In the genomic region with DNA sequence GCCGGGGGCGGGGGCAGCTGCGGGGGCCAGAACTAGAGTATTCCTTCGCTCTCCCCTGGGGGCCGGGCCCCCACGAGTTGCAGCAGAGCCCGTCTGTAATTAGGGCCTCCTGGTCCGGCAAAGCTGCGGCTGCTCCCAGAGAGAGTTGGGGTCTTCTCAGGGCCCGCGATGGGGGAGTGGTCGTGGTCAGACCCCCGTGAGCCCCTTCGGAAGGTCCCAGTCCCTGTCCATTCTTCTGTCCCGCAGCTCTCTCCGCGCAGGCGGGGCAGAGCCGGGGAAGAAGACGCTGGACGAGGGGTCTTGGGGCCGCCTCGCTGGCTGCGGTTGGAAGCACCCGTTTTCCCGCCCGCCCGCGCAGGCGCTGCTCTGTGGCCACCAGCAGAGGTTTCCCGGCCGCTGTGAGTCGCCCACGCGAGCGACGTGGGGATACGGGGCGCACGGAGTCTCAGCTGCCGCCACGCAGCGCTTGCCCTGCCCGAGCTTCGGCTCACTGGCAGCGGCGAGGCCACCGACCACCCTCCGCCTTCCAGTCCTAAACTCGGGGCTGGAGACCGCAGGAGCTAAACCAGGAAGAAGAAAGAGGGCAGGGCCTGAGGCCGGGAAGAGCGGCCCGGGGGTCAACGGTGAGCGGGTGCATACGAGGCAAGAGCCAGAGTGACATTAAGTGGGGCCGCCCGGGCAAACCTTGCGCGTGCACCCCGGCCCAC, we compare ENCODE assay signal across 12 cellular contexts. TPM values are rescaled to one million over a fixed set of nuclear protein-coding genes. Genes with fewer than 3 reads are reported as not detected.
DNase-seq lines count a peak whose midpoint lies in the region; ATAC-seq lines count a peak whose summit lies in the region.
"Had no signal": no experiment of that assay in that cellular context is flagged by ENCODE, and none has a peak within 500 bp of the region (broad histone marks: within the 10 kb centered on the region; RNA-seq: fewer than 3 reads in every experiment).

No MANE protein-coding gene starts in this region.

- H3K27me3 Mint-ChIP-seq in dendritic cell treated with granulocyte-macrophage colony-stimulating factor and Interleukin-4, amounts not matched to agents 40 ng/mL and 50 ng/mL, for 4 days: peaks cover 97% of the 10 kb centered on the region
- peaks cover 74 to 90% of the 10 kb centered on the region in 2 donors for H3K27me3 Mint-ChIP-seq in stimulated activated naive B cell treated with anti-CD40 and anti-IgM and Interleukin-4, amounts not matched to agents 10 μg/mL and 1 μg/mL and 100 μg/mL, for 72 hours
- H3K27me3 Mint-ChIP-seq in T-cell: peaks cover 56 to 80% of the 10 kb centered on the region in 2 donors

- no peaks in the 10 kb centered on the region for H3K9me3 ChIP-seq in HUES6 (ENCODE audit: control insufficient read depth, insufficient read depth, low read depth, low read length)
- H3K9me3 ChIP-seq: Peyer's patch had no signal

- peaks cover 20% of the 10 kb centered on the region for H3K4me1 ChIP-seq in HUES6 (ENCODE audit: control insufficient read depth, insufficient read depth, low read length)

- H3K4me3 ChIP-seq in HUES6 (ENCODE audit: low read depth, low read length): peak overlapping the region; percentile 38

- CTCF ChIA-PET in T-cell (lab: Charles Lee): no interaction called here

- H3K36me3 ChIP-seq in HUES6 (ENCODE audit: control insufficient read depth, insufficient read depth, low read length): no peaks in the 10 kb centered on the region
- H3K36me3 ChIP-seq: Peyer's patch had no signal

- peak overlapping the region; percentile 59 for H3K27ac Mint-ChIP-seq in dendritic cell treated with granulocyte-macrophage colony-stimulating factor and Interleukin-4, amounts not matched to agents 40 ng/mL and 50 ng/mL, for 4 days
- H3K27ac Mint-ChIP-seq in stimulated activated naive B cell treated with anti-CD40 and anti-IgM and Interleukin-4, amounts not matched to agents 10 μg/mL and 1 μg/mL and 100 μg/mL, for 72 hours: peak overlapping the region; percentile 81
- H3K27ac Mint-ChIP-seq in T-cell: no peak overlapping the region
- H3K27ac Mint-ChIP-seq: activated naive CD8-positive, alpha-beta T cell treated with anti-CD3 and anti-CD28 coated beads, Interleukin-2, amount 10 ng/mL, durations not matched to agents 7 days and 5 days; natural killer cell had no signal

- peak overlapping the region; percentile 72 for H3K4me3 Mint-ChIP-seq in dendritic cell treated with granulocyte-macrophage colony-stimulating factor and Interleukin-4, amounts not matched to agents 40 ng/mL and 50 ng/mL, for 4 days
- no peak overlapping the region for H3K4me3 Mint-ChIP-seq in stimulated activated naive B cell treated with anti-CD40 and anti-IgM and Interleukin-4, amounts not matched to agents 10 μg/mL and 1 μg/mL and 100 μg/mL, for 72 hours
- H3K4me3 Mint-ChIP-seq in T-cell: no peak overlapping the region
- H3K4me3 Mint-ChIP-seq: activated naive CD8-positive, alpha-beta T cell treated with anti-CD3 and anti-CD28 coated beads, Interleukin-2, amount 10 ng/mL, durations not matched to agents 7 days and 5 days; natural killer cell had no signal

- H3K27ac ChIP-seq in HUES6 (ENCODE audit: low read depth, low read length): no peak overlapping the region
- H3K27ac ChIP-seq: Peyer's patch had no signal

- H3K36me3 Mint-ChIP-seq in dendritic cell treated with granulocyte-macrophage colony-stimulating factor and Interleukin-4, amounts not matched to agents 40 ng/mL and 50 ng/mL, for 4 days (ENCODE audit: low read depth): no peaks in the 10 kb centered on the region
- H3K36me3 Mint-ChIP-seq in stimulated activated naive B cell treated with anti-CD40 and anti-IgM and Interleukin-4, amounts not matched to agents 10 μg/mL and 1 μg/mL and 100 μg/mL, for 72 hours: no peaks in the 10 kb centered on the region
- H3K36me3 Mint-ChIP-seq in T-cell: no peaks in the 10 kb centered on the region
- H3K36me3 Mint-ChIP-seq: activated naive CD8-positive, alpha-beta T cell treated with anti-CD3 and anti-CD28 coated beads, Interleukin-2, amount 10 ng/mL, durations not matched to agents 7 days and 5 days; natural killer cell had no signal

- POLR2A ChIA-PET in T-cell (lab: Charles Lee): no interaction called here

- peaks cover 21% of the 10 kb centered on the region for H3K4me1 Mint-ChIP-seq in dendritic cell treated with granulocyte-macrophage colony-stimulating factor and Interleukin-4, amounts not matched to agents 40 ng/mL and 50 ng/mL, for 4 days (ENCODE audit: low read depth)
- peaks cover 4 to 8% of the 10 kb centered on the region in 2 donors for H3K4me1 Mint-ChIP-seq in stimulated activated naive B cell treated with anti-CD40 and anti-IgM and Interleukin-4, amounts not matched to agents 10 μg/mL and 1 μg/mL and 100 μg/mL, for 72 hours
- H3K4me1 Mint-ChIP-seq in T-cell: peaks cover 0 to 19% (median 13%) of the 10 kb centered on the region in 3 donors
- H3K4me1 Mint-ChIP-seq: natural killer cell had no signal

- intact Hi-C loops in dendritic cell treated with granulocyte-macrophage colony-stimulating factor and Interleukin-4, amounts not matched to agents 40 ng/mL and 50 ng/mL, for 4 days (cut with micrococcal nuclease): no loop called here

- H3K27me3 ChIP-seq in HUES6 (ENCODE audit: control insufficient read depth, insufficient read depth, low read length): peaks cover 100% of the 10 kb centered on the region

- no peak overlapping the region for H3K9ac ChIP-seq in HUES6 (ENCODE audit: low read length)

- ATAC-seq in stimulated activated naive B cell treated with anti-CD40 and anti-IgM and Interleukin-4, amounts not matched to agents 10 μg/mL and 1 μg/mL and 100 μg/mL, for 72 hours (replicated peaks): no peak
- no peak for ATAC-seq in T-cell (replicated peaks in 1 of 4)
- ATAC-seq: natural killer cell had no signal

- H3K9me3 Mint-ChIP-seq in dendritic cell treated with granulocyte-macrophage colony-stimulating factor and Interleukin-4, amounts not matched to agents 40 ng/mL and 50 ng/mL, for 4 days: no peaks in the 10 kb centered on the region
- no peaks in the 10 kb centered on the region for H3K9me3 Mint-ChIP-seq in stimulated activated naive B cell treated with anti-CD40 and anti-IgM and Interleukin-4, amounts not matched to agents 10 μg/mL and 1 μg/mL and 100 μg/mL, for 72 hours
- no peaks in the 10 kb centered on the region for H3K9me3 Mint-ChIP-seq in T-cell
- H3K9me3 Mint-ChIP-seq: activated naive CD8-positive, alpha-beta T cell treated with anti-CD3 and anti-CD28 coated beads, Interleukin-2, amount 10 ng/mL, durations not matched to agents 7 days and 5 days; natural killer cell had no signal

- in situ Hi-C loops in G401 (cut with HindIII; ENCODE audit: low sequenced_read_pairs): no loop called here

- DNase-seq in left kidney (ENCODE audit: low read depth, low spot score) (peak; percentile 74), DMS153 (lab: John Stamatoyannopoulos, UW) (no peak), KG1 (lab: John Stamatoyannopoulos, UW) (no peak), G401 (ENCODE audit: low spot score) (no peak), T-cell (no peak)
- no peak for DNase-seq in stimulated activated naive B cell treated with anti-CD40 and anti-IgM and Interleukin-4, amounts not matched to agents 10 μg/mL and 1 μg/mL and 100 μg/mL, for 72 hours
- DNase-seq: activated CD4-positive, alpha-beta T cell treated with anti-CD3 and anti-CD28 coated beads for 1 hour; activated naive CD8-positive, alpha-beta T cell treated with anti-CD3 and anti-CD28 coated beads, Interleukin-2, amount 10 ng/mL, durations not matched to agents 7 days and 5 days; natural killer cell had no signal

RNA-seq across cellular contexts. Expression of a gene that starts 7.3 kb away (rescaled TPM):
- not detected in 2 replicates for total RNA-seq in G401 (2014; rRNA removed; shearing (Covaris generic))
- total RNA-seq in T-cell: not detected
- total RNA-seq: activated naive CD8-positive, alpha-beta T cell treated with anti-CD3 and anti-CD28 coated beads, Interleukin-2, amount 10 ng/mL, durations not matched to agents 7 days and 5 days; natural killer cell; Peyer's patch had no signal

Comparison
In these comparisons a context has a peak if more than half of its experiments do, and no peak if none do; other contexts are left out.
1. H3K27ac Mint-ChIP-seq: peak in dendritic cell treated with granulocyte-macrophage colony-stimulating factor and Interleukin-4, amounts not matched to agents 40 ng/mL and 50 ng/mL, for 4 days (single experiment) and stimulated activated naive B cell treated with anti-CD40 and anti-IgM and Interleukin-4, amounts not matched to agents 10 μg/mL and 1 μg/mL and 100 μg/mL, for 72 hours (single experiment); none in T-cell (0 of 2).